Comparison of ENCODE assay signal across 8 cellular contexts in genomic region chr2:233832869-233833812, GRCh38. TPM values are rescaled to one million over a fixed set of nuclear protein-coding genes. Genes with fewer than 3 reads are reported as not detected.
DNase-seq lines count a peak whose midpoint lies in the region; ATAC-seq and TF ChIP-seq lines count a peak whose summit lies in the region.

No MANE protein-coding gene starts in this region.

- peaks cover 14% of the 10 kb centered on the region for H3K36me3 ChIP-seq in H7 (replicated peaks; ENCODE audit: control insufficient read depth, insufficient read depth, low read length)
- H3K36me3 ChIP-seq in upper lobe of right lung: no peaks in the 10 kb centered on the region

- H3K4me3 Mint-ChIP-seq in activated naive CD8-positive, alpha-beta T cell treated with anti-CD3 and anti-CD28 coated beads for 36 hours: no peak overlapping the region

- intact Hi-C loops in upper lobe of right lung (cut with DNase I): no loop called here

- H3K27me3 ChIP-seq in H7 (ENCODE audit: control insufficient read depth, insufficient read depth, low read length) (no peaks in the 10 kb centered on the region), upper lobe of right lung (no peaks in the 10 kb centered on the region)

- DNase-seq in AG20443 (ENCODE audit: low spot score) (peak; percentile 52), H7 (peak; percentile 92), RPMI7951 (ENCODE audit: low read depth) (peak; percentile 61), hepatic stellate cell (ENCODE audit: low spot score) (peak; percentile 41), upper lobe of right lung (peak; percentile 62), GF-D8 (lab: John Stamatoyannopoulos, UW) (no peak), epidermal melanocyte (ENCODE audit: insufficient read length, low spot score) (no peak)
- no peak for DNase-seq in activated naive CD8-positive, alpha-beta T cell treated with anti-CD3 and anti-CD28 coated beads for 36 hours

- H3K36me3 Mint-ChIP-seq in activated naive CD8-positive, alpha-beta T cell treated with anti-CD3 and anti-CD28 coated beads for 36 hours: peaks cover 31% of the 10 kb centered on the region

- H3K9me3 Mint-ChIP-seq in activated naive CD8-positive, alpha-beta T cell treated with anti-CD3 and anti-CD28 coated beads for 36 hours: no peaks in the 10 kb centered on the region

- TF ChIP-seq CTCF in upper lobe of right lung (IDR thresholded peaks at IDR 0.05): no peak

- H3K27ac Mint-ChIP-seq in activated naive CD8-positive, alpha-beta T cell treated with anti-CD3 and anti-CD28 coated beads for 36 hours: no peak overlapping the region

- no peak overlapping the region for H3K27ac ChIP-seq in upper lobe of right lung

- H3K4me3 ChIP-seq in H7 (ENCODE audit: insufficient read depth, low read depth, low read length) (no peak overlapping the region), upper lobe of right lung (no peak overlapping the region)

- no peaks in the 10 kb centered on the region for H3K9me3 ChIP-seq in upper lobe of right lung

- H3K4me1 Mint-ChIP-seq in activated naive CD8-positive, alpha-beta T cell treated with anti-CD3 and anti-CD28 coated beads for 36 hours: peaks cover 3% of the 10 kb centered on the region

- no peaks in the 10 kb centered on the region for H3K4me1 ChIP-seq in upper lobe of right lung

- no peaks in the 10 kb centered on the region for H3K27me3 Mint-ChIP-seq in activated naive CD8-positive, alpha-beta T cell treated with anti-CD3 and anti-CD28 coated beads for 36 hours

- ATAC-seq in upper lobe of right lung: no peak

RNA-seq across cellular contexts. Expression of gene HJURP, which starts 21.2 kb away (rescaled TPM):
- 61.6 and 84.5 TPM in 2 replicates for total RNA-seq in H7 (2014; rRNA removed; shearing (Covaris generic))
- total RNA-seq in RPMI7951 (2014; rRNA removed; shearing (Covaris generic)): 115 TPM in 2 replicates
- 1.2 TPM for total RNA-seq in upper lobe of right lung
- total RNA-seq in activated naive CD8-positive, alpha-beta T cell treated with anti-CD3 and anti-CD28 coated beads for 36 hours: 10 to 100 TPM; 68.4 to 78.1 TPM

RNA-seq across cellular contexts. Expression of gene MROH2A, which starts 55.0 kb away (rescaled TPM):
- not detected in 2 replicates for total RNA-seq in H7 (2014; rRNA removed; shearing (Covaris generic))
- total RNA-seq in RPMI7951 (2014; rRNA removed; shearing (Covaris generic)): 0.10 TPM in 1 of 2 replicates, not detected in the other
- total RNA-seq in upper lobe of right lung: not detected
- total RNA-seq in activated naive CD8-positive, alpha-beta T cell treated with anti-CD3 and anti-CD28 coated beads for 36 hours: not detected

Comparison
In these comparisons a context has a peak if more than half of its experiments do, and no peak if none do; other contexts are left out.
1. DNase-seq: peak in AG20443 (single experiment), H7 (single experiment), RPMI7951 (single experiment), hepatic stellate cell (single experiment) and upper lobe of right lung (single experiment); none in GF-D8 (single experiment), epidermal melanocyte (single experiment) and activated naive CD8-positive, alpha-beta T cell treated with anti-CD3 and anti-CD28 coated beads for 36 hours (single experiment).
2. RNA of gene HJURP, which starts 21.2 kb away (total RNA-seq): 115 TPM in RPMI7951, 68.4 to 78.1 TPM in activated naive CD8-positive, alpha-beta T cell treated with anti-CD3 and anti-CD28 coated beads for 36 hours and 61.6 to 84.5 TPM in H7; 1.2 TPM in upper lobe of right lung (single experiment); every median in the first group is over 10 times any median in the second.